Comparison of ENCODE assay signal across 9 cellular contexts in genomic region chr18:3794537-3795348, GRCh38.
A peak's percentile ranks its signal among the peaks of the same experiment; 100 is the strongest.
DNase-seq lines count a peak whose midpoint lies in the region; ATAC-seq and TF ChIP-seq lines count a peak whose summit lies in the region.
"Had no signal": no experiment of that assay in that cellular context is flagged by ENCODE, and none has a peak within 500 bp of the region (broad histone marks: within the 10 kb centered on the region; RNA-seq: fewer than 3 reads in every experiment).

No MANE protein-coding gene starts in this region.

- ATAC-seq in left ventricle myocardium superior (peak; percentile 32), HG03139 (IDR thresholded peaks at IDR 0.05; ENCODE audit: unreplicated experiment) (no peak)

- no peak for TF ChIP-seq CTCF in foreskin fibroblast (IDR thresholded peaks at IDR 0.05; ENCODE audit: low read depth, low read length)

- intact Hi-C loops in left ventricle myocardium superior (cut with micrococcal nuclease) = no loop called here
- intact Hi-C loops in cardiac septum (cut with DNase I) = no loop called here

- no peak for DNase-seq in left ventricle myocardium superior
- DNase-seq in cardiac septum (ENCODE audit: low spot score) = no peak
- DNase-seq in SW480 (ENCODE audit: low spot score) = peak; percentile 59
- peak; percentile 57 to 72 for DNase-seq in foreskin fibroblast
- no peak for DNase-seq in NCI-H1436 (lab: John Stamatoyannopoulos, UW)
- no peak for DNase-seq in NCI-H345 (lab: John Stamatoyannopoulos, UW)
- no peak for DNase-seq in NAMALWA (ENCODE audit: low spot score)
- DNase-seq: WERI-Rb-1 had no signal

- H3K4me3 ChIP-seq in foreskin fibroblast (ENCODE audit: low read depth in 1 of 2, low read length in 2 of 2) = no peak overlapping the region

Comparison
In these comparisons a context has a peak if more than half of its experiments do, and no peak if none do; other contexts are left out.
1. DNase-seq: peak in SW480 (single experiment) and foreskin fibroblast (2 of 2); none in left ventricle myocardium superior (single experiment), cardiac septum (single experiment), NCI-H1436 (single experiment), NCI-H345 (single experiment) and NAMALWA (single experiment).